In genomic region chr14:91125271-91125661, GRCh38 we compare ENCODE assay signal across 12 cellular contexts. TPM values are rescaled to one million over a fixed set of nuclear protein-coding genes. Genes with fewer than 3 reads are reported as not detected.
DNase-seq lines count a peak whose midpoint lies in the region; ATAC-seq and TF ChIP-seq lines count a peak whose summit lies in the region.
"Had no signal": no experiment of that assay in that cellular context is flagged by ENCODE, and none has a peak within 500 bp of the region (broad histone marks: within the 10 kb centered on the region; RNA-seq: fewer than 3 reads in every experiment).

No MANE protein-coding gene starts in this region.

- peaks cover 6% of the 10 kb centered on the region for H3K9me3 Mint-ChIP-seq in activated CD4-positive, alpha-beta T cell treated with anti-CD3 and anti-CD28 coated beads, Interleukin-2, amount 10 ng/mL, durations not matched to agents 24 days and 14 days
- H3K9me3 Mint-ChIP-seq in stimulated activated naive B cell treated with anti-CD40 and anti-IgM and Interleukin-4, amounts not matched to agents 10 μg/mL and 1 μg/mL and 100 μg/mL, for 72 hours, result peaks cover 0 to 1% of the 10 kb centered on the region in 2 donors
- H3K9me3 Mint-ChIP-seq: activated T-helper 1 cell treated with anti-CD3 and anti-CD28 coated beads, Interleukin-12 subunit alpha, Interleukin-12 subunit beta, Interleukin-2, Interleukin-4 antibody, amounts not matched to agents 30 ng/mL and 10 ng/mL and 1 ng/mL, durations not matched to agents 14 hours and 24 hours and 36 hours had no signal

- H3K4me1 Mint-ChIP-seq in activated CD4-positive, alpha-beta T cell treated with anti-CD3 and anti-CD28 coated beads, Interleukin-2, amount 10 ng/mL, durations not matched to agents 24 days and 14 days, result peaks cover 37% of the 10 kb centered on the region
- H3K4me1 Mint-ChIP-seq in stimulated activated naive B cell treated with anti-CD40 and anti-IgM and Interleukin-4, amounts not matched to agents 10 μg/mL and 1 μg/mL and 100 μg/mL, for 72 hours, result peaks cover 28 to 34% of the 10 kb centered on the region in 2 donors

- intact Hi-C loops in activated CD4-positive, alpha-beta T cell treated with anti-CD3 and anti-CD28 coated beads, Interleukin-2, amount 10 ng/mL, durations not matched to agents 24 days and 14 days (cut with micrococcal nuclease), result no loop called here
- intact Hi-C loops in breast epithelium (cut with DNase I; ENCODE audit: low total_unique reads), result no loop called here
- intact Hi-C loops in left colon (cut with DNase I, micrococcal nuclease), result no loop called here

- peaks cover 70% of the 10 kb centered on the region for H3K36me3 Mint-ChIP-seq in activated CD4-positive, alpha-beta T cell treated with anti-CD3 and anti-CD28 coated beads, Interleukin-2, amount 10 ng/mL, durations not matched to agents 24 days and 14 days (ENCODE audit: low read depth)
- H3K36me3 Mint-ChIP-seq in stimulated activated naive B cell treated with anti-CD40 and anti-IgM and Interleukin-4, amounts not matched to agents 10 μg/mL and 1 μg/mL and 100 μg/mL, for 72 hours, result peaks cover 49 to 65% of the 10 kb centered on the region in 2 donors

- peak overlapping the region in 1 of 3 donors; percentile 16 for H3K4me3 ChIP-seq in breast epithelium
- H3K4me3 ChIP-seq: A549, MG63 had no signal

- H3K27ac Mint-ChIP-seq in activated CD4-positive, alpha-beta T cell treated with anti-CD3 and anti-CD28 coated beads, Interleukin-2, amount 10 ng/mL, durations not matched to agents 24 days and 14 days, result peak overlapping the region; percentile 70
- H3K27ac Mint-ChIP-seq in stimulated activated naive B cell treated with anti-CD40 and anti-IgM and Interleukin-4, amounts not matched to agents 10 μg/mL and 1 μg/mL and 100 μg/mL, for 72 hours, result peak overlapping the region; percentile 69
- H3K27ac Mint-ChIP-seq: activated T-helper 1 cell treated with anti-CD3 and anti-CD28 coated beads, Interleukin-12 subunit alpha, Interleukin-12 subunit beta, Interleukin-2, Interleukin-4 antibody, amounts not matched to agents 30 ng/mL and 10 ng/mL and 1 ng/mL, durations not matched to agents 14 hours and 24 hours and 36 hours had no signal

- no peaks in the 10 kb centered on the region for H3K27me3 Mint-ChIP-seq in activated CD4-positive, alpha-beta T cell treated with anti-CD3 and anti-CD28 coated beads, Interleukin-2, amount 10 ng/mL, durations not matched to agents 24 days and 14 days
- H3K27me3 Mint-ChIP-seq in stimulated activated naive B cell treated with anti-CD40 and anti-IgM and Interleukin-4, amounts not matched to agents 10 μg/mL and 1 μg/mL and 100 μg/mL, for 72 hours, result no peaks in the 10 kb centered on the region

- no peaks in the 10 kb centered on the region for H3K27me3 ChIP-seq in breast epithelium
- H3K27me3 ChIP-seq: MG63 had no signal

- H3K4me1 ChIP-seq in breast epithelium, result peaks cover 3 to 11% of the 10 kb centered on the region in 2 donors
- H3K4me1 ChIP-seq: A549 had no signal

- ATAC-seq in left colon, result peak; percentile 44
- no peak for ATAC-seq in stimulated activated naive B cell treated with anti-CD40 and anti-IgM and Interleukin-4, amounts not matched to agents 10 μg/mL and 1 μg/mL and 100 μg/mL, for 72 hours (replicated peaks)
- no peak for ATAC-seq in GM21526 (IDR thresholded peaks at IDR 0.05; ENCODE audit: low FRiP score, unreplicated experiment)
- no peak for ATAC-seq in HG03378 (IDR thresholded peaks at IDR 0.05; ENCODE audit: unreplicated experiment)
- ATAC-seq: A549 had no signal

- no peak for TF ChIP-seq POLR2A in breast epithelium (IDR thresholded peaks at IDR 0.05)

- no peak overlapping the region for H3K4me3 Mint-ChIP-seq in activated CD4-positive, alpha-beta T cell treated with anti-CD3 and anti-CD28 coated beads, Interleukin-2, amount 10 ng/mL, durations not matched to agents 24 days and 14 days
- H3K4me3 Mint-ChIP-seq in stimulated activated naive B cell treated with anti-CD40 and anti-IgM and Interleukin-4, amounts not matched to agents 10 μg/mL and 1 μg/mL and 100 μg/mL, for 72 hours, result no peak overlapping the region
- H3K4me3 Mint-ChIP-seq: activated T-helper 1 cell treated with anti-CD3 and anti-CD28 coated beads, Interleukin-12 subunit alpha, Interleukin-12 subunit beta, Interleukin-2, Interleukin-4 antibody, amounts not matched to agents 30 ng/mL and 10 ng/mL and 1 ng/mL, durations not matched to agents 14 hours and 24 hours and 36 hours had no signal

- no peak for TF ChIP-seq CTCF in breast epithelium (IDR thresholded peaks at IDR 0.05)

- no peaks in the 10 kb centered on the region for H3K9me3 ChIP-seq in breast epithelium
- H3K9me3 ChIP-seq: MG63 had no signal

- no peaks in the 10 kb centered on the region for H3K36me3 ChIP-seq in breast epithelium

- peak overlapping the region; percentile 88 to 90 for H3K27ac ChIP-seq in breast epithelium
- H3K27ac ChIP-seq: A549 had no signal

- DNase-seq in activated CD4-positive, alpha-beta T cell treated with anti-CD3 and anti-CD28 coated beads, Interleukin-2, amount 10 ng/mL, durations not matched to agents 24 days and 14 days, result no peak
- no peak for DNase-seq in activated CD4-positive, alpha-beta T cell treated with anti-CD3 and anti-CD28 coated beads, Interleukin-2, amount 50 U/mL, for 48 hours
- no peak for DNase-seq in breast epithelium (ENCODE audit: low spot score in 2 of 2)
- no peak for DNase-seq in left colon
- DNase-seq in stimulated activated naive B cell treated with anti-CD40 and anti-IgM and Interleukin-4, amounts not matched to agents 10 μg/mL and 1 μg/mL and 100 μg/mL, for 72 hours, result no peak
- DNase-seq in NCI-H526 treated with DMSO at 0.1 percent for 48 hours (lab: John Stamatoyannopoulos, UW), result no peak
- DNase-seq: MG63, NCI-H82 had no signal

RNA-seq across cellular contexts. Expression of gene DGLUCY, which starts 11.4 kb away (rescaled TPM):
- 28.1 and 30.1 TPM in 2 replicates for total RNA-seq in activated CD4-positive, alpha-beta T cell treated with anti-CD3 and anti-CD28 coated beads, Interleukin-2, amount 10 ng/mL, durations not matched to agents 24 days and 14 days
- total RNA-seq in breast epithelium (10 to 100 TPM; 32.6 to 35.7 (median 34.4) TPM), left colon (100 to 1,000 TPM in 1 of 2 donors, 10 to 100 TPM in 1; 98.7 to 107 TPM)
